1 cellular context compared by ENCODE assay signal in the genomic region with DNA sequence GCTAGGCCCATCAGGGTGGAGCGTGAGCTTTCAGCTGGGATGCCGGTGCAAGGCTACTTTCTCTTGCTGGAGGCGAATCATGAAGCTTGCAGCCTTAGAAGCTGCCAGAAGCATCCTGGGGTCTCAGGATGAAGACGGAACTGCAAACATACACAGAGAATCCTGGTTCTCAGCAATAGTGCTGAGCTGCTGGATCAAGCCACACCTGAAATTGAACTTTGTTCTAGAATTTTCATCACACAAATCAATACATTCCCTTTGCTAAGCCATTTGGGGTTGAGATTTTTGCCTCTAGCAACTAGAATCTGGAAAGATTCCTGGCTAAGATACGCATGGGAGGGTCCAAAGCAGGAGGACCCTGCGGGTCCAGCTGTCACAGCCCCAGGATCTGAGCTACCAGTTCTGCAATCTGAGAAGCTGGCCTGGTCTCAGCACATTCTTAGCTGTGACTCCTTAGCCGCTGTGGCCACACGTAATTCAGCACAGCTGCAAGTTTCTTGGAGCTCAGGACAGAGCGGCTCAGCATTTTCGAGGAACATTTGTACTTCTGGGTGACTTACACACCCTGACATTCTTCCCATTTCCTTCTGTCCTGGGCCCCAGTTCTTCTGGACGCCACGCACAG.
TF ChIP-seq lines count a peak whose summit lies in the region.

No MANE protein-coding gene starts in this region.

TF ChIP-seq in HepG2, 621 proteins besides CTCF, POLR2A, EP300 and RAD21:
- TF ChIP-seq ZMYM4 (CRISPR knock-in tag; IDR thresholded peaks at IDR 0.05) (no peak), ZNF329 (CRISPR knock-in tag; IDR thresholded peaks at IDR 0.05; ENCODE audit: low read depth) (peak; percentile 98)
